Comparison of ENCODE assay signal across 17 cellular contexts in genomic region chr19:18499055-18499775, GRCh38. TPM values are rescaled to one million over a fixed set of nuclear protein-coding genes. Genes with fewer than 3 reads are reported as not detected.
DNase-seq lines count a peak whose midpoint lies in the region; ATAC-seq, FAIRE-seq and TF ChIP-seq lines count a peak whose summit lies in the region.
"Had no signal": no experiment of that assay in that cellular context is flagged by ENCODE, and none has a peak within 500 bp of the region (broad histone marks: within the 10 kb centered on the region; RNA-seq: fewer than 3 reads in every experiment).

No MANE protein-coding gene starts in this region.

- CTCF ChIA-PET in IMR-90 (lab: Yijun Ruan, JAX), result interaction anchor here (1.1 kb wide), 1 partner anchor 17 kb away, joined by 3 read pairs; no protein-coding TSS in a partner anchor
- CTCF ChIA-PET in K562 (lab: Yijun Ruan, JAX; ENCODE audit: low intra/inter-chr PET ratio), result no interaction called here

- no peak for TF ChIP-seq CTCF in IMR-90 (conservative IDR thresholded peaks at IDR 0.05; ENCODE audit: low read depth, low read length)
- no peak for TF ChIP-seq CTCF in K562 (IDR thresholded peaks at IDR 0.05 in 2 of 3, conservative IDR thresholded peaks at IDR 0.05 in 1 of 3; ENCODE audit: insufficient read depth in 2 of 3, low read depth in 1 of 3, low read length in 3 of 3)
- no peak for TF ChIP-seq CTCF in osteoblast (IDR thresholded peaks at IDR 0.05; ENCODE audit: extremely low read depth, low read depth, low read length)

- no peaks in the 10 kb centered on the region for H3K36me3 ChIP-seq in IMR-90 (ENCODE audit: control insufficient read depth, insufficient read depth, low read length)
- peaks cover 10% of the 10 kb centered on the region; the same call in 2 of the 3 replicates for H3K36me3 ChIP-seq in K562 (ENCODE audit: control insufficient read depth, insufficient read depth, low read length)
- no peaks in the 10 kb centered on the region for H3K36me3 ChIP-seq in osteoblast (ENCODE audit: insufficient read depth, low read length)
- H3K36me3 ChIP-seq: WERI-Rb-1 had no signal

- peaks cover 20 to 100% of the 10 kb centered on the region in 2 experiments for H3K79me1 ChIP-seq in IMR-90 (ENCODE audit: low read depth in 1 of 2, low read length in 2 of 2)

- H4K20me1 ChIP-seq in IMR-90 (ENCODE audit: insufficient read depth, low read length) (peaks cover 100% of the 10 kb centered on the region), K562 (replicated peaks; ENCODE audit: control insufficient read depth, insufficient read depth, low read length) (peaks cover 85% of the 10 kb centered on the region), osteoblast (ENCODE audit: insufficient read depth, low read length) (peaks cover 94% of the 10 kb centered on the region)

- H3K27ac ChIP-seq in IMR-90 (ENCODE audit: insufficient read depth, low read length) (no peak overlapping the region), K562 (ENCODE audit: extremely low read depth, low read depth, low read length) (no peak overlapping the region), osteoblast (ENCODE audit: low read depth, low read length) (peak overlapping the region; percentile 30)
- H3K27ac ChIP-seq: WERI-Rb-1 had no signal

- ATAC-seq in IMR-90 (ENCODE audit: low read depth) (no peak; the same call in 1 of the 2 replicates), K562 (no peak)
- ATAC-seq: stimulated activated naive CD8-positive, alpha-beta T cell treated with anti-CD3 and anti-CD28 coated beads, Interleukin-15, amount 100 ng/mL, for 72 hours had no signal

- no peak overlapping the region for H2BK120ac ChIP-seq in IMR-90 (ENCODE audit: low read depth, low read length)

- no peak for TF ChIP-seq RAD21 in IMR-90 (IDR thresholded peaks at IDR 0.05; ENCODE audit: low read length)
- TF ChIP-seq RAD21 in K562 (CRISPR knock-in tag; conservative IDR thresholded peaks at IDR 0.05 in 1 of 2, IDR thresholded peaks at IDR 0.05 in 1 of 2), result no peak

- no peak overlapping the region for H3K14ac ChIP-seq in IMR-90 (replicated peaks; ENCODE audit: low read depth, low read length)

- no peak for FAIRE-seq in K562 (lab: Jason Lieb, UNC)
- FAIRE-seq: A204.1, colon had no signal

- no peak overlapping the region for H2BK20ac ChIP-seq in IMR-90 (ENCODE audit: low read depth, low read length)

- H3K27me3 ChIP-seq in IMR-90 (ENCODE audit: control insufficient read depth, insufficient read depth, low read length) (no peaks in the 10 kb centered on the region), K562 (ENCODE audit: control insufficient read depth in 2 of 2, insufficient read depth in 2 of 2, low read length in 2 of 2) (no peaks in the 10 kb centered on the region), osteoblast (ENCODE audit: insufficient read depth, low read length) (no peaks in the 10 kb centered on the region)

- H3K9ac ChIP-seq in IMR-90 (ENCODE audit: low read depth, low read length) (no peak overlapping the region), K562 (ENCODE audit: insufficient read depth in 1 of 2, low read depth in 2 of 2, low read length in 2 of 2) (0 out of 4 replicates have a peak overlapping the region, but pooled peaks of 1 of the 2 experiments have one; percentile 6)

- peak overlapping the region; percentile 72; the same call in 1 of the 2 replicates for H3K23ac ChIP-seq in IMR-90 (ENCODE audit: low read depth, low read length)

- no peak overlapping the region for H2AFZ ChIP-seq in IMR-90 (replicated peaks; ENCODE audit: low read length, poor library complexity)
- no peak overlapping the region for H2AFZ ChIP-seq in K562 (ENCODE audit: low read depth, low read length)
- no peak overlapping the region for H2AFZ ChIP-seq in osteoblast (ENCODE audit: low read length)

- peaks cover 22% of the 10 kb centered on the region for H3K4me1 ChIP-seq in IMR-90 (ENCODE audit: control insufficient read depth, insufficient read depth, low read length)
- peaks cover 18 to 61% of the 10 kb centered on the region in 2 experiments; a peak in 4 of 5 replicates for H3K4me1 ChIP-seq in K562 (replicated peaks in 1 of 2; ENCODE audit: control insufficient read depth in 2 of 2, insufficient read depth in 2 of 2, low read length in 2 of 2)
- peaks cover 19% of the 10 kb centered on the region for H3K4me1 ChIP-seq in osteoblast (ENCODE audit: insufficient read depth, low read length)

- no peak overlapping the region for H3K4me3 ChIP-seq in IMR-90 (ENCODE audit: insufficient read depth, low read depth, low read length)
- no peak overlapping the region for H3K4me3 ChIP-seq in K562
- no peak overlapping the region for H3K4me3 ChIP-seq in osteoblast (ENCODE audit: insufficient read depth, low read length)

- no peak overlapping the region for H2AK5ac ChIP-seq in IMR-90 (ENCODE audit: low read depth, low read length)

- intact Hi-C loops in IMR-90 (cut with micrococcal nuclease) (no loop called here), K562 (cut with micrococcal nuclease) (no loop called here)

- BruUV-seq in IMR-90 (replicated peaks; lab: Mats Ljungman, UMichigan) (no TSS peak), K562 (replicated peaks; lab: Mats Ljungman, UMichigan) (no TSS peak)

- WGBS in IMR-90 (ENCODE audit: extremely low coverage in 2 of 2, insufficient read length in 1 of 2), 2 experiments, result no CpG with 5 or more reads among the region's 7 CpGs
- 69% methylated on average over 7 of the region's 7 CpGs for WGBS in K562 (ENCODE audit: insufficient coverage, low coverage, missing lambda C conversion rate)

- no peak overlapping the region for H4K8ac ChIP-seq in IMR-90 (ENCODE audit: low read depth in 2 of 2, low read length in 2 of 2)

- dilution Hi-C loops in IMR-90 (cut with HindIII; ENCODE audit: low sequenced_read_pairs, unreplicated experiment), result no loop called here

- H3K18ac ChIP-seq in IMR-90 (ENCODE audit: low read depth, low read length), result no peak overlapping the region

- no peak overlapping the region for H2BK5ac ChIP-seq in IMR-90 (ENCODE audit: low read depth, low read length, poor library complexity, severe bottlenecking)

- H3K9me3 ChIP-seq in IMR-90 (ENCODE audit: control insufficient read depth, insufficient read depth, low read length) (no peaks in the 10 kb centered on the region), K562 (replicated peaks; ENCODE audit: control insufficient read depth, insufficient read depth, low read depth, low read length) (no peaks in the 10 kb centered on the region), osteoblast (ENCODE audit: low read depth, low read length) (no peaks in the 10 kb centered on the region)

- no peak overlapping the region for H3K4ac ChIP-seq in IMR-90 (ENCODE audit: low read depth, low read length)

- in situ Hi-C loops in IMR-90 (cut with MboI; ENCODE audit: low sequenced_read_pairs) (no loop called here), K562 (cut with MboI) (no loop called here)

- H2BK15ac ChIP-seq in IMR-90 (ENCODE audit: low read depth, low read length), result no peak overlapping the region

- H3K9me1 ChIP-seq in IMR-90 (ENCODE audit: insufficient read depth, low read length) (peaks cover 71% of the 10 kb centered on the region), K562 (ENCODE audit: control insufficient read depth, insufficient read depth, low read length) (peaks cover 12% of the 10 kb centered on the region)

- TF ChIP-seq POLR2A in IMR-90 (IDR thresholded peaks at IDR 0.05; ENCODE audit: low read depth, low read length) (no peak), K562 (conservative IDR thresholded peaks at IDR 0.05) (no peak)

- TF ChIP-seq EP300 in K562 (IDR thresholded peaks at IDR 0.05; ENCODE audit: low read length), result no peak

- no peak overlapping the region for H4K91ac ChIP-seq in IMR-90 (ENCODE audit: insufficient read depth, low read depth, low read length)

- POLR2A ChIA-PET in IMR-90 (lab: Charles Lee; ENCODE audit: unreplicated experiment), result no interaction called here
- POLR2A ChIA-PET in K562 (lab: Yijun Ruan, JAX), result interaction anchor here (0.8 to 6.0 kb wide), 3 partner anchors 8 to 247 kb away, joined by 3 to 31 read pairs (median 3); no protein-coding TSS in a partner anchor

- DNase-seq in NCI-H2029 (lab: John Stamatoyannopoulos, UW), result peak; percentile 35
- DNase-seq in NCI-H2029 treated with DMSO at 0.1 percent for 48 hours (lab: John Stamatoyannopoulos, UW), result no peak
- DNase-seq in IMR-90, result no peak
- DNase-seq in K562 (ENCODE audit: extremely low read depth in 1 of 4, low spot score in 3 of 4), result no peak
- DNase-seq in osteoblast (ENCODE audit: insufficient read length, low spot score, missing footprints), result peak; percentile 81
- no peak for DNase-seq in UCSD-AML1 (lab: John Stamatoyannopoulos, UW; ENCODE audit: unreplicated experiment)
- no peak for DNase-seq in A172 (ENCODE audit: low spot score)
- DNase-seq in anterior cingulate cortex (lab: John Stamatoyannopoulos, UW), result no peak
- DNase-seq: activated effector memory CD4-positive, alpha-beta T cell treated with anti-CD3 and anti-CD28 coated beads, Interleukin-2, amount 50 U/mL, for 16 hours; foreskin melanocyte; NCI-H345; RPMI8226; stimulated activated CD4-positive, alpha-beta T cell treated with anti-CD3 and anti-CD28 coated beads, Interleukin-2, amount 100 ng/mL, for 48 hours; stimulated activated naive CD8-positive, alpha-beta T cell treated with anti-CD3 and anti-CD28 coated beads, Interleukin-15, amount 100 ng/mL, for 72 hours; WERI-Rb-1 had no signal

- no peak overlapping the region for H4K5ac ChIP-seq in IMR-90 (ENCODE audit: low read depth, low read length)

- H3K4me2 ChIP-seq in IMR-90 (ENCODE audit: low read depth, low read length) (no peak overlapping the region), K562 (ENCODE audit: insufficient read depth, low read length) (no peak overlapping the region), osteoblast (ENCODE audit: insufficient read depth, low read length) (no peak overlapping the region)

- H2AK9ac ChIP-seq in IMR-90 (replicated peaks; ENCODE audit: low read depth, low read length, poor library complexity), result no peak overlapping the region

- H3K56ac ChIP-seq in IMR-90 (ENCODE audit: extremely low read depth, insufficient read depth, low read length), result no peak overlapping the region

- H3K79me2 ChIP-seq in K562 (ENCODE audit: control insufficient read depth, insufficient read depth, low read length) (peaks cover 95% of the 10 kb centered on the region), osteoblast (ENCODE audit: insufficient read depth, low read length) (peaks cover 100% of the 10 kb centered on the region)

RNA-seq across cellular contexts. Expression of gene ELL, which starts 22.7 kb away (rescaled TPM):
- 6.3 and 6.7 TPM in 2 replicates for total RNA-seq in IMR-90 (2012; rRNA removed)
- polyA plus RNA-seq in IMR-90 (2012; rRNA removed), result 13.1 and 15.0 TPM in 2 replicates
- polyA plus RNA-seq in IMR-90 (2012; cell fraction: cytosol; rRNA removed), result 6.3 and 15.8 TPM in 2 replicates
- 23.8 and 42.6 TPM in 2 replicates for polyA plus RNA-seq in IMR-90 (2012; cell fraction: nucleus; rRNA removed; ENCODE audit: low replicate concordance)
- total RNA-seq in K562 (2011; cell fraction: chromatin; rRNA removed; ENCODE audit: low replicate concordance), result 26.9 and 68.3 TPM in 2 replicates
- total RNA-seq in K562 (2011; cell fraction: nucleolus; rRNA removed), result 36.6 and 44.4 TPM in 2 replicates
- 26.0 and 26.8 TPM in 2 replicates for total RNA-seq in K562 (2011; cell fraction: nucleoplasm; rRNA removed)
- total RNA-seq in K562 (2014; rRNA removed), result 12.9 and 16.3 TPM in 2 replicates
- total RNA-seq in K562 (2014; rRNA removed; fragmentation: Illumina TruSeq; extraction: Trizol), result 2.8 and 3.2 TPM in 2 replicates
- 5.4 and 6.0 TPM in 2 replicates for total RNA-seq in K562 (2015; rRNA removed; fragmentation: Illumina TruSeq; extraction: Trizol)
- total RNA-seq in K562 (2021), result 22.1 and 22.5 TPM in 2 replicates
- polyA plus RNA-seq in K562 (2011; rRNA removed), result 4.0 and 9.2 TPM in 2 replicates
- 4.9 and 11.1 TPM in 2 replicates for polyA plus RNA-seq in K562 (2011; cell fraction: cytosol; rRNA removed)
- 14.6 and 22.8 TPM in 2 replicates for polyA plus RNA-seq in K562 (2011; cell fraction: nucleus; rRNA removed)
- 12.3 and 14.0 TPM in 2 replicates for polyA plus RNA-seq in K562 (2012)
- 4.1 and 9.6 TPM in 2 replicates for polyA plus RNA-seq in K562 (2014; fragmentation: Illumina TruSeq; extraction: Trizol)
- polyA plus RNA-seq in K562 (2014; fragmentation: Nextera tagmentation; extraction: Ambion mirVana), result under 1 TPM; 0.24 to 0.45 TPM
- polyA plus RNA-seq in K562 (2014; rRNA removed), result 9.0 and 13.2 TPM in 2 replicates
- 2.8 and 4.1 TPM in 2 replicates for polyA minus RNA-seq in K562 (2011; rRNA and poly(A)+ RNA removed)
- polyA minus RNA-seq in K562 (2011; cell fraction: cytosol; rRNA and poly(A)+ RNA removed), result 7.6 and 14.9 TPM in 2 replicates
- 7.0 and 10.7 TPM in 2 replicates for polyA minus RNA-seq in K562 (2011; cell fraction: nucleus; rRNA and poly(A)+ RNA removed)
- 17.1 and 18.5 TPM in 2 replicates for total RNA-seq in osteoblast
- total RNA-seq in A172 (2014; rRNA removed; shearing (Covaris generic)), result 9.0 and 10.3 TPM in 2 replicates

RNA-seq across cellular contexts. Expression of gene FKBP8, which starts 44.2 kb away (rescaled TPM):
- total RNA-seq in IMR-90 (2012; rRNA removed) (134 and 153 TPM in 2 replicates), K562 (2014; rRNA removed) (234 and 260 TPM in 2 replicates), K562 (2014; rRNA removed; fragmentation: Illumina TruSeq; extraction: Trizol) (16.0 and 21.8 TPM in 2 replicates), K562 (2015; rRNA removed; fragmentation: Illumina TruSeq; extraction: Trizol) (104 and 106 TPM in 2 replicates), K562 (2021) (228 and 236 TPM in 2 replicates), osteoblast (253 and 288 TPM in 2 replicates)
- polyA plus RNA-seq in IMR-90 (2012; rRNA removed) (289 and 312 TPM in 2 replicates), K562 (2011; rRNA removed) (116 and 176 TPM in 2 replicates), K562 (2014; fragmentation: Illumina TruSeq; extraction: Trizol) (62.5 and 201 TPM in 2 replicates), K562 (2014; fragmentation: Nextera tagmentation; extraction: Ambion mirVana) (1 to 10 TPM in 1 of 2 experiments, under 1 TPM in 1; 0.46 to 1.0 TPM), K562 (2014; rRNA removed) (168 and 203 TPM in 2 replicates)
- polyA plus RNA-seq in IMR-90 (2012; cell fraction: cytosol; rRNA removed), result 290 and 383 TPM in 2 replicates
- polyA plus RNA-seq in IMR-90 (2012; cell fraction: nucleus; rRNA removed; ENCODE audit: low replicate concordance), result 283 and 393 TPM in 2 replicates
- total RNA-seq in K562 (2011; cell fraction: chromatin; rRNA removed; ENCODE audit: low replicate concordance), result 26.1 and 86.1 TPM in 2 replicates
- 93.6 and 114 TPM in 2 replicates for total RNA-seq in K562 (2011; cell fraction: nucleolus; rRNA removed)
- total RNA-seq in K562 (2011; cell fraction: nucleoplasm; rRNA removed), result 59.8 and 63.9 TPM in 2 replicates
- 199 and 396 TPM in 2 replicates for polyA plus RNA-seq in K562 (2011; cell fraction: cytosol; rRNA removed)
- 128 and 178 TPM in 2 replicates for polyA plus RNA-seq in K562 (2011; cell fraction: nucleus; rRNA removed)
- polyA plus RNA-seq in K562 (2012), result 173 and 302 TPM in 2 replicates
- polyA minus RNA-seq in K562 (2011; rRNA and poly(A)+ RNA removed), result 28.0 and 49.7 TPM in 2 replicates
- 138 and 159 TPM in 2 replicates for polyA minus RNA-seq in K562 (2011; cell fraction: cytosol; rRNA and poly(A)+ RNA removed)
- 35.5 and 49.0 TPM in 2 replicates for polyA minus RNA-seq in K562 (2011; cell fraction: nucleus; rRNA and poly(A)+ RNA removed)
- total RNA-seq in A172 (2014; rRNA removed; shearing (Covaris generic)), result 286 and 312 TPM in 2 replicates

RNA-seq across cellular contexts. Expression of gene KXD1, which starts 58.5 kb away (rescaled TPM):
- total RNA-seq in IMR-90 (2012; rRNA removed), result 66.7 and 89.2 TPM in 2 replicates
- 196 and 253 TPM in 2 replicates for polyA plus RNA-seq in IMR-90 (2012; rRNA removed)
- 76.4 and 143 TPM in 2 replicates for polyA plus RNA-seq in IMR-90 (2012; cell fraction: cytosol; rRNA removed)
- 116 and 178 TPM in 2 replicates for polyA plus RNA-seq in IMR-90 (2012; cell fraction: nucleus; rRNA removed; ENCODE audit: low replicate concordance)
- total RNA-seq in K562 (2011; cell fraction: chromatin; rRNA removed; ENCODE audit: low replicate concordance), result 91.9 and 173 TPM in 2 replicates
- 110 and 120 TPM in 2 replicates for total RNA-seq in K562 (2011; cell fraction: nucleolus; rRNA removed)
- total RNA-seq in K562 (2011; cell fraction: nucleoplasm; rRNA removed), result 109 and 127 TPM in 2 replicates
- 133 and 147 TPM in 2 replicates for total RNA-seq in K562 (2014; rRNA removed)
- 48.7 and 66.2 TPM in 2 replicates for total RNA-seq in K562 (2014; rRNA removed; fragmentation: Illumina TruSeq; extraction: Trizol)
- 80.5 and 83.3 TPM in 2 replicates for total RNA-seq in K562 (2015; rRNA removed; fragmentation: Illumina TruSeq; extraction: Trizol)
- 114 and 118 TPM in 2 replicates for total RNA-seq in K562 (2021)
- polyA plus RNA-seq in K562 (2011; rRNA removed), result 159 and 217 TPM in 2 replicates
- polyA plus RNA-seq in K562 (2011; cell fraction: cytosol; rRNA removed), result 242 and 309 TPM in 2 replicates
- polyA plus RNA-seq in K562 (2011; cell fraction: nucleus; rRNA removed), result 149 and 198 TPM in 2 replicates
- 146 and 182 TPM in 2 replicates for polyA plus RNA-seq in K562 (2012)
- 191 and 210 TPM in 2 replicates for polyA plus RNA-seq in K562 (2014; fragmentation: Illumina TruSeq; extraction: Trizol)
- polyA plus RNA-seq in K562 (2014; fragmentation: Nextera tagmentation; extraction: Ambion mirVana), result 10 to 100 TPM; 21.9 to 41.3 TPM
- 153 and 177 TPM in 2 replicates for polyA plus RNA-seq in K562 (2014; rRNA removed)
- polyA minus RNA-seq in K562 (2011; rRNA and poly(A)+ RNA removed), result 64.2 and 93.8 TPM in 2 replicates
- 88.9 and 91.1 TPM in 2 replicates for polyA minus RNA-seq in K562 (2011; cell fraction: cytosol; rRNA and poly(A)+ RNA removed)
- polyA minus RNA-seq in K562 (2011; cell fraction: nucleus; rRNA and poly(A)+ RNA removed), result 27.5 and 34.8 TPM in 2 replicates
- total RNA-seq in osteoblast, result 92.8 and 104 TPM in 2 replicates
- 111 and 117 TPM in 2 replicates for total RNA-seq in A172 (2014; rRNA removed; shearing (Covaris generic))

Comparison
In these comparisons a context has a peak if more than half of its experiments do, and no peak if none do; other contexts are left out.
1. DNase-seq: peak in NCI-H2029 (single experiment) and osteoblast (single experiment); none in NCI-H2029 treated with DMSO at 0.1 percent for 48 hours (single experiment), IMR-90 (single experiment), K562 (0 of 4), UCSD-AML1 (single experiment), A172 (single experiment) and anterior cingulate cortex (0 of 58).